8 cellular contexts compared by ENCODE assay signal in genomic region chr20:1802385-1803215, GRCh38.
DNase-seq lines count a peak whose midpoint lies in the region; ATAC-seq and TF ChIP-seq lines count a peak whose summit lies in the region.

No MANE protein-coding gene starts in this region.

- no peak overlapping the region for H3K27ac Mint-ChIP-seq in activated naive CD8-positive, alpha-beta T cell treated with anti-CD3 and anti-CD28 coated beads, Interleukin-2, amount 10 ng/mL, durations not matched to agents 7 days and 5 days

- H3K27me3 Mint-ChIP-seq in activated naive CD8-positive, alpha-beta T cell treated with anti-CD3 and anti-CD28 coated beads, Interleukin-2, amount 10 ng/mL, durations not matched to agents 7 days and 5 days, result peaks cover 64% of the 10 kb centered on the region

- no peak for TF ChIP-seq POLR2A in heart left ventricle (IDR thresholded peaks at IDR 0.05)
- TF ChIP-seq POLR2A in ovary (IDR thresholded peaks at IDR 0.05), result no peak

- POLR2A ChIA-PET in activated naive CD8-positive, alpha-beta T cell treated with anti-CD3 and anti-CD28 coated beads, Interleukin-2, amount 10 ng/mL, durations not matched to agents 7 days and 5 days (lab: Charles Lee), result interaction anchor here (0.6 kb wide), 1 partner anchor 48 kb away, joined by 3 read pairs; no protein-coding TSS in a partner anchor

- H3K36me3 Mint-ChIP-seq in activated naive CD8-positive, alpha-beta T cell treated with anti-CD3 and anti-CD28 coated beads, Interleukin-2, amount 10 ng/mL, durations not matched to agents 7 days and 5 days, result no peaks in the 10 kb centered on the region

- intact Hi-C loops in heart left ventricle (cut with DNase I), result loop anchor here (1.0 to 10.0 kb wide), 8 partner anchors 30 to 299 kb away; partner anchors contain the start of genes SIRPA (in 8 of the 10) and STK35 (in 1 of the 10)
- intact Hi-C loops in ovary (cut with DNase I), result no loop called here

- H3K36me3 ChIP-seq in BE2C (no peaks in the 10 kb centered on the region), heart left ventricle (no peaks in the 10 kb centered on the region), ovary (no peaks in the 10 kb centered on the region)

- H3K4me3 ChIP-seq in BE2C (ENCODE audit: low read depth, low read length) (no peak overlapping the region), heart left ventricle (peak overlapping the region; percentile 47 to 82 (median 66)), ovary (peak overlapping the region; percentile 30)

- DNase-seq in BE2C, result peak; percentile 45
- peak; percentile 81 for DNase-seq in GM20000 (ENCODE audit: low spot score)
- DNase-seq in NCI-H748 (lab: John Stamatoyannopoulos, UW; ENCODE audit: unreplicated experiment), result peak; percentile 92
- DNase-seq in activated naive CD8-positive, alpha-beta T cell treated with anti-CD3 and anti-CD28 coated beads, Interleukin-2, amount 10 ng/mL, durations not matched to agents 7 days and 5 days, result peak; percentile 67
- DNase-seq in heart left ventricle, result peak; percentile 66 to 87 (median 74)
- peak in 4 of 5 donors; percentile 28 to 55 (median 33) for DNase-seq in ovary

- WGBS in heart left ventricle, 4 donors, result 1 to 2% (median 1%) methylated on average over 35 to 42 of the region's 42 CpGs
- 1 to 2% (median 2%) methylated on average over 42 of the region's 42 CpGs for WGBS in ovary, 3 donors

- H3K4me1 ChIP-seq in BE2C (no peaks in the 10 kb centered on the region), heart left ventricle (peaks cover 0 to 39% (median 19%) of the 10 kb centered on the region in 12 donors), ovary (ENCODE audit: insufficient read depth) (peaks cover 2% of the 10 kb centered on the region)

- H3K9me3 ChIP-seq in BE2C, result no peaks in the 10 kb centered on the region
- H3K9me3 ChIP-seq in heart left ventricle, result no peaks in the 10 kb centered on the region
- H3K9me3 ChIP-seq in ovary, result no peaks in the 10 kb centered on the region

- peaks cover 8% of the 10 kb centered on the region for H3K4me1 Mint-ChIP-seq in activated naive CD8-positive, alpha-beta T cell treated with anti-CD3 and anti-CD28 coated beads, Interleukin-2, amount 10 ng/mL, durations not matched to agents 7 days and 5 days

- ATAC-seq in activated naive CD8-positive, alpha-beta T cell treated with anti-CD3 and anti-CD28 coated beads, Interleukin-2, amount 10 ng/mL, durations not matched to agents 7 days and 5 days (ENCODE audit: low read depth), result peak; percentile 67
- ATAC-seq in heart left ventricle (peak; percentile 82 to 92 (median 86)), GM21423 (IDR thresholded peaks at IDR 0.05; ENCODE audit: unreplicated experiment) (no peak), HG02571 (IDR thresholded peaks at IDR 0.05; ENCODE audit: unreplicated experiment) (no peak)

- H3K27me3 ChIP-seq in BE2C, result peaks cover 33% of the 10 kb centered on the region
- H3K27me3 ChIP-seq in heart left ventricle, result no peaks in the 10 kb centered on the region
- no peaks in the 10 kb centered on the region for H3K27me3 ChIP-seq in ovary

- TF ChIP-seq EP300 in ovary (IDR thresholded peaks at IDR 0.05), result no peak

- peak overlapping the region; percentile 70 for H3K4me3 Mint-ChIP-seq in activated naive CD8-positive, alpha-beta T cell treated with anti-CD3 and anti-CD28 coated beads, Interleukin-2, amount 10 ng/mL, durations not matched to agents 7 days and 5 days

- no peaks in the 10 kb centered on the region for H3K9me3 Mint-ChIP-seq in activated naive CD8-positive, alpha-beta T cell treated with anti-CD3 and anti-CD28 coated beads, Interleukin-2, amount 10 ng/mL, durations not matched to agents 7 days and 5 days

- H3K27ac ChIP-seq in heart left ventricle (peak overlapping the region; percentile 51 to 90 (median 78)), ovary (no peak overlapping the region)

- TF ChIP-seq CTCF in BE2C (IDR thresholded peaks at IDR 0.05; ENCODE audit: low read depth, low read length) (peak; percentile 24; the same call in 1 of the 2 replicates), GM20000 (IDR thresholded peaks at IDR 0.05; ENCODE audit: extremely low read depth, missing control alignments) (peak; percentile 45), heart left ventricle (IDR thresholded peaks at IDR 0.05) (peak; percentile 43 to 79 (median 68)), ovary (IDR thresholded peaks at IDR 0.05) (peak in 2 of 3 donors; percentile 18 to 27)

Comparison
In these comparisons a context has a peak if more than half of its experiments do, and no peak if none do; other contexts are left out.
1. DNase-seq: peak in every context shown above with its lines; median percentile 92 in NCI-H748; 81 in GM20000; 74 in heart left ventricle; 67 in activated naive CD8-positive, alpha-beta T cell treated with anti-CD3 and anti-CD28 coated beads, Interleukin-2, amount 10 ng/mL, durations not matched to agents 7 days and 5 days; 45 in BE2C; 33 in ovary.
2. ATAC-seq: peak in activated naive CD8-positive, alpha-beta T cell treated with anti-CD3 and anti-CD28 coated beads, Interleukin-2, amount 10 ng/mL, durations not matched to agents 7 days and 5 days (single experiment) and heart left ventricle (4 of 4); none in GM21423 (single experiment) and HG02571 (single experiment).
3. H3K27ac ChIP-seq: peak in heart left ventricle (12 of 12); none in ovary (0 of 2).
4. intact Hi-C loops: an anchor here in heart left ventricle (1.0 to 10.0 kb wide); none called in ovary.
5. Peak in every context shown above with its lines, with median percentiles within 50 percentile points of each other: CTCF ChIP-seq.